Comparison of ENCODE assay signal across 1 cellular context in genomic region chr3:56799251-56799882, GRCh38.
TF ChIP-seq lines count a peak whose summit lies in the region.

No MANE protein-coding gene starts in this region.

TF ChIP-seq in GM23338, 12 proteins besides CTCF, POLR2A, EP300 and RAD21 (continued from another document):
- TF ChIP-seq, protein P1, sequence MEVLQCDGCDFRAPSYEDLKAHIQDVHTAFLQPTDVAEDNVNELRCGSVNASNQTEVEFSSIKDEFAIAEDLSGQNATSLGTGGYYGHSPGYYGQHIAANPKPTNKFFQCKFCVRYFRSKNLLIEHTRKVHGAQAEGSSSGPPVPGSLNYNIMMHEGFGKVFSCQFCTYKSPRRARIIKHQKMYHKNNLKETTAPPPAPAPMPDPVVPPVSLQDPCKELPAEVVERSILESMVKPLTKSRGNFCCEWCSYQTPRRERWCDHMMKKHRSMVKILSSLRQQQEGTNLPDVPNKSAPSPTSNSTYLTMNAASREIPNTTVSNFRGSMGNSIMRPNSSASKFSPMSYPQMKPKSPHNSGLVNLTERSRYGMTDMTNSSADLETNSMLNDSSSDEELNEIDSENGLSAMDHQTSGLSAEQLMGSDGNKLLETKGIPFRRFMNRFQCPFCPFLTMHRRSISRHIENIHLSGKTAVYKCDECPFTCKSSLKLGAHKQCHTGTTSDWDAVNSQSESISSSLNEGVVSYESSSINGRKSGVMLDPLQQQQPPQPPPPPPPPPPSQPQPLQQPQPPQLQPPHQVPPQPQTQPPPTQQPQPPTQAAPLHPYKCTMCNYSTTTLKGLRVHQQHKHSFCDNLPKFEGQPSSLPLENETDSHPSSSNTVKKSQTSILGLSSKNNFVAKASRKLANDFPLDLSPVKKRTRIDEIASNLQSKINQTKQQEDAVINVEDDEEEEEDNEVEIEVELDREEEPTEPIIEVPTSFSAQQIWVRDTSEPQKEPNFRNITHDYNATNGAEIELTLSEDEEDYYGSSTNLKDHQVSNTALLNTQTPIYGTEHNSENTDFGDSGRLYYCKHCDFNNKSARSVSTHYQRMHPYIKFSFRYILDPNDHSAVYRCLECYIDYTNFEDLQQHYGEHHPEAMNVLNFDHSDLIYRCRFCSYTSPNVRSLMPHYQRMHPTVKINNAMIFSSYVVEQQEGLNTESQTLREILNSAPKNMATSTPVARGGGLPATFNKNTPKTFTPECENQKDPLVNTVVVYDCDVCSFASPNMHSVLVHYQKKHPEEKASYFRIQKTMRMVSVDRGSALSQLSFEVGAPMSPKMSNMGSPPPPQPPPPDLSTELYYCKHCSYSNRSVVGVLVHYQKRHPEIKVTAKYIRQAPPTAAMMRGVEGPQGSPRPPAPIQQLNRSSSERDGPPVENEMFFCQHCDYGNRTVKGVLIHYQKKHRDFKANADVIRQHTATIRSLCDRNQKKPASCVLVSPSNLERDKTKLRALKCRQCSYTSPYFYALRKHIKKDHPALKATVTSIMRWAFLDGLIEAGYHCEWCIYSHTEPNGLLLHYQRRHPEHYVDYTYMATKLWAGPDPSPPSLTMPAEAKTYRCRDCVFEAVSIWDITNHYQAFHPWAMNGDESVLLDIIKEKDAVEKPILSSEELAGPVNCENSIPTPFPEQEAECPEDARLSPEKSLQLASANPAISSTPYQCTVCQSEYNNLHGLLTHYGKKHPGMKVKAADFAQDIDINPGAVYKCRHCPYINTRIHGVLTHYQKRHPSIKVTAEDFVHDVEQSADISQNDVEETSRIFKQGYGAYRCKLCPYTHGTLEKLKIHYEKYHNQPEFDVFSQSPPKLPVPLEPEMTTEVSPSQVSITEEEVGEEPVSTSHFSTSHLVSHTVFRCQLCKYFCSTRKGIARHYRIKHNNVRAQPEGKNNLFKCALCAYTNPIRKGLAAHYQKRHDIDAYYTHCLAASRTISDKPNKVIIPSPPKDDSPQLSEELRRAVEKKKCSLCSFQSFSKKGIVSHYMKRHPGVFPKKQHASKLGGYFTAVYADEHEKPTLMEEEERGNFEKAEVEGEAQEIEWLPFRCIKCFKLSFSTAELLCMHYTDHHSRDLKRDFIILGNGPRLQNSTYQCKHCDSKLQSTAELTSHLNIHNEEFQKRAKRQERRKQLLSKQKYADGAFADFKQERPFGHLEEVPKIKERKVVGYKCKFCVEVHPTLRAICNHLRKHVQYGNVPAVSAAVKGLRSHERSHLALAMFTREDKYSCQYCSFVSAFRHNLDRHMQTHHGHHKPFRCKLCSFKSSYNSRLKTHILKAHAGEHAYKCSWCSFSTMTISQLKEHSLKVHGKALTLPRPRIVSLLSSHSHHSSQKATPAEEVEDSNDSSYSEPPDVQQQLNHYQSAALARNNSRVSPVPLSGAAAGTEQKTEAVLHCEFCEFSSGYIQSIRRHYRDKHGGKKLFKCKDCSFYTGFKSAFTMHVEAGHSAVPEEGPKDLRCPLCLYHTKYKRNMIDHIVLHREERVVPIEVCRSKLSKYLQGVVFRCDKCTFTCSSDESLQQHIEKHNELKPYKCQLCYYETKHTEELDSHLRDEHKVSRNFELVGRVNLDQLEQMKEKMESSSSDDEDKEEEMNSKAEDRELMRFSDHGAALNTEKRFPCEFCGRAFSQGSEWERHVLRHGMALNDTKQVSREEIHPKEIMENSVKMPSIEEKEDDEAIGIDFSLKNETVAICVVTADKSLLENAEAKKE (CRISPR knock-in tag; IDR thresholded peaks at IDR 0.05) = no peak
